In the genomic region with DNA sequence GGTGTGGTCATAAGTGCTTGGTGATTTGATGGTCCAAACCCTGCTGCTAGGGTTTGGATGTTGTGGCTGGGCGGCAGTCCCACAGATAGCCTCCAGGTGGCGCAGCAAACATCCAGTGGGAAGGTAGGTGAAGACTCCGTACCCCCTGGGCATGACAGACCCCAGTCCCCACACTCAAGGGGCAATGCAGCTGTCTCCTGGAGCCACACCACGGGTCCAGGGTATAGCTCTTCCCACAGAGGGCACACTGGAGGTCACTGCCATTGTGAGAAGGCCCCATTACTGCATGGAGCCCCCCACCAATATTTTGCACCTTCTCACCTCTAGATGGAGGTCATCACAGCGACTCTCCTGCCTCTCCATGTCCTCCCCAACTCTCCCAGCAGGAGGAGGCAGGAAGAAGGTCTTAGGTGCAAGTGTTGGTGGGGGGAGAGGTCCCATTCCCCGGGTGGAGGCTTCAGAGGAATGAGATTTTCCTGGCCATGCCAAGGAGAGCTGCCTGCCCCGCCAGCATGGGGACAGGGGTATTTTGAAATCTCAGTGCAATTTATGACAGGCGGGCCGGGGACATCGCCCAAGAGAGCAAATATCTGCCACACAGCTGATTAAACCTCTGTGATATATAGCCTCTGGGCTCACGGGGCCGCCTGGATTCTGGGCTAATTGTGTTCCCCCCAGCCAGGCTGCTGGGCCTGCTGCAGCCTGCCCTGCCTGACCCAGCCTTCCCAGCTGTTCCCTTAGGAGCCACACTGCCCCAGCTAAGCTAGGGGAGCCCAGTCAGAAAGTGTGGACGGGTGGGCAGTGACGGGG, we compare ENCODE assay signal across 8 cellular contexts. TPM values are rescaled to one million over a fixed set of nuclear protein-coding genes. Genes with fewer than 3 reads are reported as not detected.
DNase-seq lines count a peak whose midpoint lies in the region; ATAC-seq and TF ChIP-seq lines count a peak whose summit lies in the region.

No MANE protein-coding gene starts in this region.

- no peaks in the 10 kb centered on the region for H3K9me3 Mint-ChIP-seq in brain

- H3K36me3 Mint-ChIP-seq in brain: no peaks in the 10 kb centered on the region

- no peak overlapping the region for H3K4me3 Mint-ChIP-seq in brain

- no peaks in the 10 kb centered on the region for H3K36me3 ChIP-seq in DOHH2 (ENCODE audit: control insufficient read depth, low read length)
- no peaks in the 10 kb centered on the region for H3K36me3 ChIP-seq in kidney epithelial cell (ENCODE audit: control insufficient read depth, insufficient read depth, low read length)

- H3K4me2 ChIP-seq in DOHH2 (ENCODE audit: low read length): no peak overlapping the region

- H3K4me3 ChIP-seq in DOHH2 (ENCODE audit: low read length) (no peak overlapping the region), kidney epithelial cell (ENCODE audit: low read depth, low read length) (no peak overlapping the region)

- no peaks in the 10 kb centered on the region for H3K9me3 ChIP-seq in DOHH2 (ENCODE audit: control insufficient read depth, insufficient read depth, low read length)

- peaks cover 56% of the 10 kb centered on the region for H3K27me3 Mint-ChIP-seq in brain

- H4K20me1 ChIP-seq in DOHH2 (ENCODE audit: control insufficient read depth, insufficient read depth, low read depth, low read length): no peaks in the 10 kb centered on the region

- ATAC-seq in GM19035 (IDR thresholded peaks at IDR 0.05; ENCODE audit: unreplicated experiment): no peak

- peaks cover 21% of the 10 kb centered on the region for H3K4me1 ChIP-seq in DOHH2 (ENCODE audit: control insufficient read depth, low read length)

- H3K27ac ChIP-seq in DOHH2 (ENCODE audit: low read depth, low read length): no peak overlapping the region

- no peaks in the 10 kb centered on the region for H3F3A ChIP-seq in DOHH2 (ENCODE audit: control insufficient read depth, insufficient read depth)

- H3K79me2 ChIP-seq in DOHH2 (ENCODE audit: control insufficient read depth, low read length): no peaks in the 10 kb centered on the region

- H3K9me2 ChIP-seq in DOHH2 (replicated peaks; ENCODE audit: control insufficient read depth, low read length): no peaks in the 10 kb centered on the region

- H3K4me1 Mint-ChIP-seq in brain: peaks cover 12% of the 10 kb centered on the region

- H3K27ac Mint-ChIP-seq in brain: peak overlapping the region in 1 of 5 experiments; percentile 79

- H3K27me3 ChIP-seq in DOHH2 (ENCODE audit: control insufficient read depth, low read length): peaks cover 39% of the 10 kb centered on the region
- H3K27me3 ChIP-seq in kidney epithelial cell (ENCODE audit: control insufficient read depth, insufficient read depth, low read length): peaks cover 36% of the 10 kb centered on the region

- peak; percentile 36 to 44 for DNase-seq in Kasumi-1 (lab: John Stamatoyannopoulos, UW)
- peak; percentile 69 for DNase-seq in UCSD-AML1 (lab: John Stamatoyannopoulos, UW; ENCODE audit: unreplicated experiment)
- no peak for DNase-seq in kidney epithelial cell (ENCODE audit: low read depth)
- peak; percentile 76 to 82 for DNase-seq in stimulated activated CD4-positive, alpha-beta T cell treated with anti-CD3 and anti-CD28 coated beads, Interleukin-2, amount 100 ng/mL, for 48 hours
- no peak for DNase-seq in NCI-H1048 (lab: John Stamatoyannopoulos, UW)

- TF ChIP-seq CTCF in DOHH2 (IDR thresholded peaks at IDR 0.05; ENCODE audit: low read depth, low read length, poor library complexity, severe bottlenecking) (peak; percentile 100), brain (conservative IDR thresholded peaks at IDR 0.05) (peak; percentile 86 to 92), kidney epithelial cell (IDR thresholded peaks at IDR 0.05; ENCODE audit: insufficient read depth, low read length, poor library complexity, severe bottlenecking) (peak; percentile 83)

RNA-seq across cellular contexts. Expression of a gene that starts 17.2 kb away (rescaled TPM):
- 2.9 TPM for polyA plus RNA-seq in brain (ENCODE audit: insufficient read depth, low read depth, low replicate concordance)
- total RNA-seq in kidney epithelial cell: 0.34 and 0.75 TPM in 2 replicates

RNA-seq across cellular contexts. Expression of a gene that starts 30.7 kb away (rescaled TPM):
- 0.48 TPM for polyA plus RNA-seq in brain (ENCODE audit: insufficient read depth, low read depth, low replicate concordance)
- total RNA-seq in kidney epithelial cell: 0.04 and 0.34 TPM in 2 replicates

RNA-seq across cellular contexts. Expression of a gene that starts 44.9 kb away (rescaled TPM):
- 4.2 TPM for polyA plus RNA-seq in brain (ENCODE audit: insufficient read depth, low read depth, low replicate concordance)
- 10.0 and 14.7 TPM in 2 replicates for total RNA-seq in kidney epithelial cell

RNA-seq across cellular contexts. Expression of a gene that starts 47.7 kb away (rescaled TPM):
- polyA plus RNA-seq in brain (ENCODE audit: insufficient read depth, low read depth, low replicate concordance): 93.9 TPM
- total RNA-seq in kidney epithelial cell: 74.4 and 77.8 TPM in 2 replicates

RNA-seq across cellular contexts. Expression of a gene that starts 50.3 kb away (rescaled TPM):
- 102 TPM for polyA plus RNA-seq in brain (ENCODE audit: insufficient read depth, low read depth, low replicate concordance)
- 68.0 and 73.5 TPM in 2 replicates for total RNA-seq in kidney epithelial cell

Comparison
In these comparisons a context has a peak if more than half of its experiments do, and no peak if none do; other contexts are left out.
1. DNase-seq: peak in Kasumi-1 (2 of 2), UCSD-AML1 (single experiment) and stimulated activated CD4-positive, alpha-beta T cell treated with anti-CD3 and anti-CD28 coated beads, Interleukin-2, amount 100 ng/mL, for 48 hours (2 of 2); none in kidney epithelial cell (single experiment) and NCI-H1048 (single experiment).
2. Peak in every context shown above with its lines, with median percentiles within 50 percentile points of each other: CTCF ChIP-seq.